Comparison of ENCODE assay signal across 8 cellular contexts in genomic region chr16:3444032-3444388, GRCh38. TPM values are rescaled to one million over a fixed set of nuclear protein-coding genes. Genes with fewer than 3 reads are reported as not detected.
DNase-seq lines count a peak whose midpoint lies in the region; ATAC-seq and TF ChIP-seq lines count a peak whose summit lies in the region.

No MANE protein-coding gene starts in this region.

- H3K36me3 ChIP-seq in brain microvascular endothelial cell (replicated peaks): no peaks in the 10 kb centered on the region

- intact Hi-C loops in posterior cingulate gyrus (cut with DNase I): no loop called here
- intact Hi-C loops in posterior vena cava (cut with DNase I): no loop called here

- no peak for TF ChIP-seq CTCF in GM12875 (IDR thresholded peaks at IDR 0.05; ENCODE audit: borderline replicate concordance, insufficient read depth, low read depth, low read length)
- peak; percentile 9 for TF ChIP-seq CTCF in brain microvascular endothelial cell (IDR thresholded peaks at IDR 0.05; ENCODE audit: low read depth, low read length, missing control alignments)

- ATAC-seq in HG02885 (IDR thresholded peaks at IDR 0.05; ENCODE audit: poor library complexity, unreplicated experiment): peak; percentile 16

- in situ Hi-C loops in brain microvascular endothelial cell (cut with HindIII; ENCODE audit: low pct_ligation_motif_present, low sequenced_read_pairs): no loop called here

- H3K27ac ChIP-seq in brain microvascular endothelial cell: peak overlapping the region; percentile 95

- peak; percentile 62 for DNase-seq in OCI-M1 (lab: John Stamatoyannopoulos, UW)
- DNase-seq in brain microvascular endothelial cell: peak; percentile 75
- peak; percentile 84 for DNase-seq in iris pigment epithelial cell (ENCODE audit: low read depth)
- DNase-seq in stimulated activated CD4-positive, alpha-beta T cell treated with anti-CD3 and anti-CD28 coated beads, Interleukin-2, amount 100 ng/mL, for 4 hours (ENCODE audit: low read depth): peak; percentile 32
- DNase-seq in posterior cingulate gyrus: no peak
- no peak for DNase-seq in posterior vena cava (ENCODE audit: low spot score)

- H3K4me3 ChIP-seq in GM12875 (ENCODE audit: low read depth, low read length) (peak overlapping the region; percentile 74), brain microvascular endothelial cell (ENCODE audit: low read depth, low read length) (peak overlapping the region; percentile 75)

- H3K27me3 ChIP-seq in brain microvascular endothelial cell (replicated peaks): no peaks in the 10 kb centered on the region

RNA-seq across cellular contexts. Expression of gene NAA60, which starts 0.5 kb away (rescaled TPM):
- total RNA-seq in posterior vena cava: 10 to 100 TPM; 28.3 to 33.6 TPM

RNA-seq across cellular contexts. Expression of gene ZNF597, which starts 0.7 kb away (rescaled TPM):
- 1 to 10 TPM; 2.5 TPM for total RNA-seq in posterior vena cava

RNA-seq across cellular contexts. Expression of gene ZNF174, which starts 43.0 kb away (rescaled TPM):
- 1 to 10 TPM; 7.1 to 8.2 TPM for total RNA-seq in posterior vena cava

RNA-seq across cellular contexts. Expression of gene ZSCAN32, which starts 43.2 kb away (rescaled TPM):
- total RNA-seq in posterior vena cava: 10 to 100 TPM; 10.8 to 11.9 TPM

RNA-seq across cellular contexts. Expression of gene C16orf90, which starts 51.3 kb away (rescaled TPM):
- total RNA-seq in posterior vena cava: not detected

Comparison
In these comparisons a context has a peak if more than half of its experiments do, and no peak if none do; other contexts are left out.
1. DNase-seq: peak in OCI-M1 (single experiment), brain microvascular endothelial cell (single experiment), iris pigment epithelial cell (single experiment) and stimulated activated CD4-positive, alpha-beta T cell treated with anti-CD3 and anti-CD28 coated beads, Interleukin-2, amount 100 ng/mL, for 4 hours (single experiment); none in posterior cingulate gyrus (0 of 10) and posterior vena cava (single experiment).